In the genomic region with DNA sequence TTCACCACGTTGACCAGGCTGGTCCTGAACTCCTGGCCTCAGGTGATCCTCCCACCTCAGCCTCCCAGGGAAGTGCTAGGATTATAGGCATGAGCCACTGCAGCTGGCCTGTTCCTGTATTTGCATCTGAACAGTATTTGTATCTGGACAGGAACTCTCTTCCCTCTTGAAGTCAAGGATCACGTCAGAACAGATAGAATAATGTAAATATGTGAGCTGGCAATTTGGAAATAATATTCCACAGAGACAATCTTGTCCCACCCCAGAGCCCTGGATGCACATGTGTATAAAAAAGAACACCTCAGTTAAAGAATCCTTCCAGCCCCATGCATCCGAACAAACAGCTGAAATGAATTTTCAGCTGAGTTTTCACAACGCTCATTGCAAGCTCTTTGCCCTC, we compare ENCODE assay signal across 11 cellular contexts.
DNase-seq lines count a peak whose midpoint lies in the region; ATAC-seq and TF ChIP-seq lines count a peak whose summit lies in the region.
"Had no signal": no experiment of that assay in that cellular context is flagged by ENCODE, and none has a peak within 500 bp of the region (broad histone marks: within the 10 kb centered on the region; RNA-seq: fewer than 3 reads in every experiment).

No MANE protein-coding gene starts in this region.

- no peaks in the 10 kb centered on the region for H3K36me3 ChIP-seq in lower lobe of right lung
- no peaks in the 10 kb centered on the region for H3K36me3 ChIP-seq in thoracic aorta

- peak overlapping the region; percentile 60 for H3K27ac Mint-ChIP-seq in chondrocyte (ENCODE audit: unreplicated experiment)
- H3K27ac Mint-ChIP-seq: activated naive CD8-positive, alpha-beta T cell treated with anti-CD3 and anti-CD28 coated beads, Interleukin-2, amount 50 U/mL, for 24 hours; T-helper 17 cell had no signal

- intact Hi-C loops in lower lobe of right lung (cut with DNase I): loop anchor here (5.0 kb wide), 1 partner anchor 219 kb away; no protein-coding TSS in a partner anchor

- peaks cover 10% of the 10 kb centered on the region for H3K4me1 ChIP-seq in lower lobe of right lung
- H3K4me1 ChIP-seq in thoracic aorta (ENCODE audit: control insufficient read depth in 1 of 2, low read depth in 2 of 2): peaks cover 0 to 16% of the 10 kb centered on the region in 2 donors

- H3K9me3 ChIP-seq in lower lobe of right lung: no peaks in the 10 kb centered on the region
- H3K9me3 ChIP-seq in thoracic aorta: no peaks in the 10 kb centered on the region

- DNase-seq in DMS153 (lab: John Stamatoyannopoulos, UW) (peak; percentile 61), DMS153 treated with DMSO at 0.1 percent for 48 hours (lab: John Stamatoyannopoulos, UW; ENCODE audit: unreplicated experiment) (no peak), chondrocyte (ENCODE audit: low spot score) (no peak), lower lobe of right lung (no peak), thoracic aorta (ENCODE audit: low spot score) (no peak), activated T-cell treated with anti-CD3 and anti-CD28 coated beads for 4 hours (no peak)
- DNase-seq in activated CD4-positive, alpha-beta T cell treated with anti-CD3 and anti-CD28 coated beads, Interleukin-2, amount 50 U/mL, for 1 hour: no peak
- DNase-seq: activated naive CD8-positive, alpha-beta T cell treated with anti-CD3 and anti-CD28 coated beads, Interleukin-2, amount 50 U/mL, for 24 hours; GOT3; T-helper 17 cell had no signal

- ATAC-seq in lower lobe of right lung (peak in 1 of 2 donors; percentile 3), thoracic aorta (ENCODE audit: insufficient number of reproducible peaks, low FRiP score, low read depth) (no peak), HG03342 (IDR thresholded peaks at IDR 0.05; ENCODE audit: unreplicated experiment) (no peak)
- ATAC-seq: activated naive CD8-positive, alpha-beta T cell treated with anti-CD3 and anti-CD28 coated beads, Interleukin-2, amount 50 U/mL, for 24 hours; T-helper 17 cell had no signal

- H3K9me3 Mint-ChIP-seq in chondrocyte (ENCODE audit: low read depth): peaks cover 2% of the 10 kb centered on the region
- H3K9me3 Mint-ChIP-seq: activated naive CD8-positive, alpha-beta T cell treated with anti-CD3 and anti-CD28 coated beads, Interleukin-2, amount 50 U/mL, for 24 hours had no signal

- no peak overlapping the region for H3K4me3 ChIP-seq in lower lobe of right lung
- H3K4me3 ChIP-seq in thoracic aorta: peak overlapping the region; percentile 42

- H3K27me3 ChIP-seq in lower lobe of right lung (ENCODE audit: low read depth) (no peaks in the 10 kb centered on the region), thoracic aorta (replicated peaks; ENCODE audit: insufficient read depth) (no peaks in the 10 kb centered on the region)

- TF ChIP-seq CTCF in chondrocyte (IDR thresholded peaks at IDR 0.05) (no peak), lower lobe of right lung (IDR thresholded peaks at IDR 0.05) (no peak), thoracic aorta (IDR thresholded peaks at IDR 0.05) (no peak)

- H3K27ac ChIP-seq in lower lobe of right lung (peak overlapping the region; percentile 51), thoracic aorta (peak overlapping the region; percentile 47 to 58)

- peak overlapping the region; percentile 43 for H3K4me3 Mint-ChIP-seq in chondrocyte (ENCODE audit: unreplicated experiment)
- H3K4me3 Mint-ChIP-seq: activated naive CD8-positive, alpha-beta T cell treated with anti-CD3 and anti-CD28 coated beads, Interleukin-2, amount 50 U/mL, for 24 hours; T-helper 17 cell had no signal

- peaks cover 24% of the 10 kb centered on the region for H3K4me1 Mint-ChIP-seq in chondrocyte (ENCODE audit: low read depth)
- H3K4me1 Mint-ChIP-seq: T-helper 17 cell had no signal

- H3K27me3 Mint-ChIP-seq in chondrocyte (ENCODE audit: low read depth): no peaks in the 10 kb centered on the region
- H3K27me3 Mint-ChIP-seq: activated naive CD8-positive, alpha-beta T cell treated with anti-CD3 and anti-CD28 coated beads, Interleukin-2, amount 50 U/mL, for 24 hours; T-helper 17 cell had no signal

- H3K36me3 Mint-ChIP-seq in chondrocyte (ENCODE audit: low read depth): no peaks in the 10 kb centered on the region
